Comparison of ENCODE assay signal across 8 cellular contexts in the genomic region with DNA sequence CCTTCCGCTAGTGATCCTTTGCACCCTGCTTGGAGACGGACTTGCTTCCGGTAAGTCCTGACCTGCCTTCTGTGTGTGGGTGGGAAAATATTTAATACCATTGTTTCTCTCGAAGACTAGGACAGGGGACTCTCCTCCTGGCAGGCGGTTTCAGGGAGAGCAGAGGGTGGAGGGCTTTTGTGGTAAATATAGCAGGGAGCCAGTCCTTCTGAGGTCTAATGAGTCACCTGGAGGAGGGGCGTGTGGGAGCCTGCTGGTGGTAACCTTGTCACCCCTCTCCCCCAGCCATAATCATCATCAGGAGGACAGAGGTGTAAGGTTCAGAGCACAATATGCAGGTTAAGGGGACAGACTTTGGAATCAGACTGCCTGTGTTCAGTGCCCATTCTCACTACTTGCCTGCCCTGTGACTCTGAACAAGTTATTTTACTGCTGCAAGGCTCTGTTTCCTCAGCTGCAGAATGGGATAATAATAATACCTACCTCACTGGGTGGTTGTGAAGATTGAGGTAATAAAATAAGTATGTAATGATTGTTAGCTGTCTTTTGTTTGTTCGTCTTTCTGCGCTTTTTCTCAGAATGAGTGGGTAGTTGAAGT. TPM values are rescaled to one million over a fixed set of nuclear protein-coding genes. Genes with fewer than 3 reads are reported as not detected.
DNase-seq lines count a peak whose midpoint lies in the region; ATAC-seq and TF ChIP-seq lines count a peak whose summit lies in the region.

No MANE protein-coding gene starts in this region.

- POLR2A ChIA-PET in T-cell (lab: Charles Lee): no interaction called here

- H3K36me3 Mint-ChIP-seq in GM23338 (ENCODE audit: low read depth) (no peaks in the 10 kb centered on the region), T-cell (peaks cover 36% of the 10 kb centered on the region), progenitor cell of endocrine pancreas (ENCODE audit: insufficient read depth) (peaks cover 9% of the 10 kb centered on the region)

- peaks cover 2% of the 10 kb centered on the region; the same call in 1 of the 2 replicates for H3K9me2 ChIP-seq in GM23338 (ENCODE audit: insufficient read depth)

- H3K4me2 ChIP-seq in GM23338: peak overlapping the region; percentile 53; the same call in 1 of the 2 replicates

- TF ChIP-seq CTCF in GM23338 (conservative IDR thresholded peaks at IDR 0.05; ENCODE audit: low read depth in 2 of 2) (no peak), progenitor cell of endocrine pancreas (IDR thresholded peaks at IDR 0.05; ENCODE audit: unreplicated experiment) (no peak)

- no peak overlapping the region for H2AFZ ChIP-seq in GM23338

- H3K4me3 ChIP-seq in GM23338: no peak overlapping the region

- no peaks in the 10 kb centered on the region for H3K27me3 ChIP-seq in GM23338 (ENCODE audit: insufficient read depth)

- H4K20me1 ChIP-seq in GM23338 (replicated peaks; ENCODE audit: insufficient read depth): no peaks in the 10 kb centered on the region

- DNase-seq in GM23338 (ENCODE audit: low spot score): no peak
- DNase-seq in T-cell: no peak
- DNase-seq in epithelial cell of prostate (ENCODE audit: low read depth, low spot score): peak; percentile 57
- no peak for DNase-seq in progenitor cell of endocrine pancreas (ENCODE audit: low spot score, unreplicated experiment)
- no peak for DNase-seq in effector CD8-positive, alpha-beta T cell (lab: John Stamatoyannopoulos, UW)
- DNase-seq in GM03348 (ENCODE audit: low spot score): no peak
- no peak for DNase-seq in cerebellar nuclear complex (lab: John Stamatoyannopoulos, UW)
- no peak for DNase-seq in RKO (ENCODE audit: low spot score)

- H3K9me3 Mint-ChIP-seq in GM23338: no peaks in the 10 kb centered on the region
- no peaks in the 10 kb centered on the region for H3K9me3 Mint-ChIP-seq in T-cell
- no peaks in the 10 kb centered on the region for H3K9me3 Mint-ChIP-seq in progenitor cell of endocrine pancreas (ENCODE audit: low read depth)

- H3K27me3 Mint-ChIP-seq in GM23338 (ENCODE audit: insufficient read depth, low read depth, poor library complexity) (peaks cover 6% of the 10 kb centered on the region), T-cell (no peaks in the 10 kb centered on the region), progenitor cell of endocrine pancreas (no peaks in the 10 kb centered on the region)

- H3K36me3 ChIP-seq in GM23338 (ENCODE audit: insufficient read depth): no peaks in the 10 kb centered on the region

- CTCF ChIA-PET in T-cell (lab: Charles Lee): no interaction called here

- no peak overlapping the region for H3K4me3 Mint-ChIP-seq in GM23338
- H3K4me3 Mint-ChIP-seq in T-cell: no peak overlapping the region
- H3K4me3 Mint-ChIP-seq in progenitor cell of endocrine pancreas (ENCODE audit: low read depth): peak overlapping the region; percentile 45

- H3K27ac Mint-ChIP-seq in GM23338: peak overlapping the region; percentile 86; the same call in 1 of the 2 replicates
- peak overlapping the region; percentile 39 to 46 for H3K27ac Mint-ChIP-seq in T-cell
- peak overlapping the region; percentile 97 for H3K27ac Mint-ChIP-seq in progenitor cell of endocrine pancreas

- ATAC-seq in GM23338 (peak; percentile 28), T-cell (replicated peaks in 1 of 4) (peak in 1 of 4 experiments; percentile 43)

- H3K27ac ChIP-seq in GM23338 (ENCODE audit: low read depth): no peak overlapping the region
- H3K27ac ChIP-seq in epithelial cell of prostate: peak overlapping the region; percentile 94

- no peaks in the 10 kb centered on the region for H3K79me2 ChIP-seq in GM23338 (replicated peaks; ENCODE audit: insufficient read depth)

- no peaks in the 10 kb centered on the region for H3F3A ChIP-seq in GM23338 (replicated peaks; ENCODE audit: low read depth)

- peaks cover 28% of the 10 kb centered on the region for H3K4me1 ChIP-seq in GM23338 (ENCODE audit: insufficient read depth)

- H3K4me1 Mint-ChIP-seq in GM23338: peaks cover 41% of the 10 kb centered on the region
- peaks cover 84 to 94% (median 87%) of the 10 kb centered on the region in 3 donors for H3K4me1 Mint-ChIP-seq in T-cell
- H3K4me1 Mint-ChIP-seq in progenitor cell of endocrine pancreas (ENCODE audit: low read depth): peaks cover 54% of the 10 kb centered on the region

TF ChIP-seq in GM23338, 12 proteins besides CTCF, POLR2A, EP300 and RAD21 (continues in another document):
- TF ChIP-seq, protein P1, sequence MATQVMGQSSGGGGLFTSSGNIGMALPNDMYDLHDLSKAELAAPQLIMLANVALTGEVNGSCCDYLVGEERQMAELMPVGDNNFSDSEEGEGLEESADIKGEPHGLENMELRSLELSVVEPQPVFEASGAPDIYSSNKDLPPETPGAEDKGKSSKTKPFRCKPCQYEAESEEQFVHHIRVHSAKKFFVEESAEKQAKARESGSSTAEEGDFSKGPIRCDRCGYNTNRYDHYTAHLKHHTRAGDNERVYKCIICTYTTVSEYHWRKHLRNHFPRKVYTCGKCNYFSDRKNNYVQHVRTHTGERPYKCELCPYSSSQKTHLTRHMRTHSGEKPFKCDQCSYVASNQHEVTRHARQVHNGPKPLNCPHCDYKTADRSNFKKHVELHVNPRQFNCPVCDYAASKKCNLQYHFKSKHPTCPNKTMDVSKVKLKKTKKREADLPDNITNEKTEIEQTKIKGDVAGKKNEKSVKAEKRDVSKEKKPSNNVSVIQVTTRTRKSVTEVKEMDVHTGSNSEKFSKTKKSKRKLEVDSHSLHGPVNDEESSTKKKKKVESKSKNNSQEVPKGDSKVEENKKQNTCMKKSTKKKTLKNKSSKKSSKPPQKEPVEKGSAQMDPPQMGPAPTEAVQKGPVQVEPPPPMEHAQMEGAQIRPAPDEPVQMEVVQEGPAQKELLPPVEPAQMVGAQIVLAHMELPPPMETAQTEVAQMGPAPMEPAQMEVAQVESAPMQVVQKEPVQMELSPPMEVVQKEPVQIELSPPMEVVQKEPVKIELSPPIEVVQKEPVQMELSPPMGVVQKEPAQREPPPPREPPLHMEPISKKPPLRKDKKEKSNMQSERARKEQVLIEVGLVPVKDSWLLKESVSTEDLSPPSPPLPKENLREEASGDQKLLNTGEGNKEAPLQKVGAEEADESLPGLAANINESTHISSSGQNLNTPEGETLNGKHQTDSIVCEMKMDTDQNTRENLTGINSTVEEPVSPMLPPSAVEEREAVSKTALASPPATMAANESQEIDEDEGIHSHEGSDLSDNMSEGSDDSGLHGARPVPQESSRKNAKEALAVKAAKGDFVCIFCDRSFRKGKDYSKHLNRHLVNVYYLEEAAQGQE (IDR thresholded peaks at IDR 0.05; ENCODE audit: unreplicated experiment): no peak
- TF ChIP-seq NANOG (IDR thresholded peaks at IDR 0.05; ENCODE audit: borderline replicate concordance): no peak
- no peak for TF ChIP-seq CREB1 (CRISPR knock-in tag; IDR thresholded peaks at IDR 0.05; ENCODE audit: low read depth)
- no peak for TF ChIP-seq JUNB (IDR thresholded peaks at IDR 0.05; ENCODE audit: unreplicated experiment)
- no peak for TF ChIP-seq ZNF331 (CRISPR knock-in tag; IDR thresholded peaks at IDR 0.05; ENCODE audit: low read depth)
- no peak for TF ChIP-seq ETS1 (IDR thresholded peaks at IDR 0.05)
- no peak for TF ChIP-seq EZH2phosphoT487 (IDR thresholded peaks at IDR 0.05; ENCODE audit: unreplicated experiment)

RNA-seq across cellular contexts. Expression of gene SUSD6, which starts 47.4 kb away (rescaled TPM):
- total RNA-seq in GM23338 (2014; rRNA removed; shearing (Covaris generic)): 3.4 and 4.5 TPM in 2 replicates
- polyA plus RNA-seq in GM23338 (2016; fragmentation: Nextera tagmentation; extraction: Ambion mirVana): 2.8 and 3.3 TPM in 2 replicates
- total RNA-seq in T-cell (10 to 100 TPM; 53.5 to 75.5 (median 60.4) TPM), progenitor cell of endocrine pancreas (21.0 and 22.3 TPM in 2 replicates)

Comparison
In these comparisons a context has a peak if more than half of its experiments do, and no peak if none do; other contexts are left out.
1. H3K27ac Mint-ChIP-seq: peak in every context shown above with its lines; median percentile 97 in progenitor cell of endocrine pancreas; 86 in GM23338; 42 in T-cell.